In genomic region chr5:788703-789102, GRCh38 we compare ENCODE assay signal across 2 cellular contexts. TPM values are rescaled to one million over a fixed set of nuclear protein-coding genes. Genes with fewer than 3 reads are reported as not detected.
"Had no signal": no experiment of that assay in that cellular context is flagged by ENCODE, and none has a peak within 500 bp of the region (broad histone marks: within the 10 kb centered on the region; RNA-seq: fewer than 3 reads in every experiment).

No MANE protein-coding gene starts in this region.

RNA-seq across cellular contexts. Expression of gene ZDHHC11B, which starts 4.2 kb away (rescaled TPM):
- total RNA-seq: IMR-90 had no signal
- polyA plus RNA-seq: IgD-negative memory B cell had no signal
